ENCODE assay signal across 9 cellular contexts in the genomic region with DNA sequence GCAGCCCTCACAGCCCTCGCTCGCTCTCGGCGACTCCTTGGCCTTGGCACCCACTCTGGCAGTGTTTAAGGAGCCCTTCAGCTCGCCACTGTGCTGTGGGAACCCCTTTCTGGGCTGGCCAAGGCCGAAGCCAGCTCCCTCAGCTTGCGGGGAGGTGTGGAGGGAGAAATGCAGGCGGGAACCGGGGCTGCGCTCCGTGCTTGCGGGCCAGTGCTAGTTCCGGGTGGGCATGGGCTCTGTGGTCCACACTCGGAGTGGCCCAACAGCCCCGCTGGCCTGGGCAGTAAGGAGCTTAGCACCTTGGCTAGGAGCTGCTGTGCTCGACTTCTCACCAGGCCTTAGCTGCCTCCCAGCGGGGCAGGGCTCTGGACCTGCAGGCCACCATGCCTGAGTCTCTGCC.
"Had no signal": no experiment of that assay in that cellular context is flagged by ENCODE, and none has a peak within 500 bp of the region (broad histone marks: within the 10 kb centered on the region; RNA-seq: fewer than 3 reads in every experiment).

No MANE protein-coding gene starts in this region.

- H3K9ac ChIP-seq: GM23248 had no signal

- H3K9me3 Mint-ChIP-seq: HFFc6 had no signal

- H3K36me3 ChIP-seq: HAP-1 had no signal

- H3K27ac Mint-ChIP-seq: HFFc6 had no signal

- H3K27ac ChIP-seq: GM23248, HL-60 had no signal

- H3K4me3 Mint-ChIP-seq: HFFc6 had no signal

- H3K9me3 ChIP-seq: HAP-1 had no signal

- H3K4me3 ChIP-seq: GM23248, HAP-1, K562 had no signal

- H2AFZ ChIP-seq: GM23248 had no signal

- ATAC-seq: HCT116, K562 had no signal

- H3K4me1 ChIP-seq: HAP-1 had no signal

- DNase-seq: GM23248, GOT3, H7, HFFc6, IMR-90 had no signal
